In the genomic region with DNA sequence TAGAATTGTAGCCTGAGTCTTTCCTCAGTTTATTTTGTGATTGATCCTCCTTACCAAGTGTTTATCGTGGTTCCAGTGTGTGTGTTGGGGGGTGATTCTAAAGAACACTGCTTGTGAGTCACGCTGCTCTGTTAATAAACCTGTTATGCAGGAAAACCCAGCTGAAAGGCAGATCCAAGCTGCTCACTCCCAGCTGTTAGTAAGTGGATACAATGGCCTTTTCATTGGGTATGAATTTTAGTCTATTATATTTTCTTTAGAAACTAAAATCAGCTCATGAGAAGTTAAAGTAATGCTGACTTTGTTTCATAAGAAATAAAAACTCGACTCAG, we compare ENCODE assay signal across 9 cellular contexts.
DNase-seq lines count a peak whose midpoint lies in the region; ATAC-seq and TF ChIP-seq lines count a peak whose summit lies in the region.
"Had no signal": no experiment of that assay in that cellular context is flagged by ENCODE, and none has a peak within 500 bp of the region (broad histone marks: within the 10 kb centered on the region; RNA-seq: fewer than 3 reads in every experiment).

No MANE protein-coding gene starts in this region.

- intact Hi-C loops in tibial artery (cut with DNase I; ENCODE audit: low total_unique reads): no loop called here

- H3K36me3 ChIP-seq in tibial artery: no peaks in the 10 kb centered on the region
- H3K36me3 ChIP-seq: BLaER1 treated with 17β-estradiol and CSF1 and Interleukin-3, amounts not matched to agents 10 nM and 100 nM had no signal

- DNase-seq in NCI-H345 (lab: John Stamatoyannopoulos, UW): peak; percentile 16
- DNase-seq in NCI-H345 treated with DMSO at 0.1 percent for 48 hours (lab: John Stamatoyannopoulos, UW; ENCODE audit: unreplicated experiment): no peak
- DNase-seq in iPS-NIHi11 (ENCODE audit: low spot score): peak; percentile 33
- DNase-seq in tibial artery: no peak
- DNase-seq in activated CD4-positive, alpha-beta T cell treated with anti-CD3 and anti-CD28 coated beads, Interleukin-2, amount 50 U/mL, for 1 hour: no peak
- no peak for DNase-seq in middle frontal gyrus (ENCODE audit: extremely low spot score, low spot score)

- no peak for ATAC-seq in HG02623 (IDR thresholded peaks at IDR 0.05; ENCODE audit: unreplicated experiment)

- no peaks in the 10 kb centered on the region for H3K27me3 ChIP-seq in tibial artery
- H3K27me3 ChIP-seq: BLaER1 treated with 17β-estradiol and CSF1 and Interleukin-3, amounts not matched to agents 10 nM and 100 nM had no signal

- H3K9me3 ChIP-seq in tibial artery: no peaks in the 10 kb centered on the region
- H3K9me3 ChIP-seq: BLaER1 treated with 17β-estradiol and CSF1 and Interleukin-3, amounts not matched to agents 10 nM and 100 nM had no signal

- H3K4me3 ChIP-seq in WI38 (ENCODE audit: low read depth, low read length): peak overlapping the region; percentile 19; the same call in 1 of the 2 replicates
- peak overlapping the region in 1 of 2 donors; percentile 39 for H3K4me3 ChIP-seq in tibial artery
- H3K4me3 ChIP-seq: BLaER1 treated with 17β-estradiol and CSF1 and Interleukin-3, amounts not matched to agents 10 nM and 100 nM had no signal

- peak overlapping the region; percentile 99 to 100 for H3K27ac ChIP-seq in tibial artery

- no peak for TF ChIP-seq CTCF in WI38 (IDR thresholded peaks at IDR 0.05; ENCODE audit: low read depth, low read length)
- no peak for TF ChIP-seq CTCF in tibial artery (IDR thresholded peaks at IDR 0.05)

- peaks cover 0 to 79% (median 62%) of the 10 kb centered on the region in 4 donors for H3K4me1 ChIP-seq in tibial artery

Comparison
In these comparisons a context has a peak if more than half of its experiments do, and no peak if none do; other contexts are left out.
1. DNase-seq: peak in NCI-H345 (single experiment) and iPS-NIHi11 (single experiment); none in NCI-H345 treated with DMSO at 0.1 percent for 48 hours (single experiment), tibial artery (0 of 2), activated CD4-positive, alpha-beta T cell treated with anti-CD3 and anti-CD28 coated beads, Interleukin-2, amount 50 U/mL, for 1 hour (single experiment) and middle frontal gyrus (single experiment).